16 cellular contexts compared by ENCODE assay signal in the genomic region with DNA sequence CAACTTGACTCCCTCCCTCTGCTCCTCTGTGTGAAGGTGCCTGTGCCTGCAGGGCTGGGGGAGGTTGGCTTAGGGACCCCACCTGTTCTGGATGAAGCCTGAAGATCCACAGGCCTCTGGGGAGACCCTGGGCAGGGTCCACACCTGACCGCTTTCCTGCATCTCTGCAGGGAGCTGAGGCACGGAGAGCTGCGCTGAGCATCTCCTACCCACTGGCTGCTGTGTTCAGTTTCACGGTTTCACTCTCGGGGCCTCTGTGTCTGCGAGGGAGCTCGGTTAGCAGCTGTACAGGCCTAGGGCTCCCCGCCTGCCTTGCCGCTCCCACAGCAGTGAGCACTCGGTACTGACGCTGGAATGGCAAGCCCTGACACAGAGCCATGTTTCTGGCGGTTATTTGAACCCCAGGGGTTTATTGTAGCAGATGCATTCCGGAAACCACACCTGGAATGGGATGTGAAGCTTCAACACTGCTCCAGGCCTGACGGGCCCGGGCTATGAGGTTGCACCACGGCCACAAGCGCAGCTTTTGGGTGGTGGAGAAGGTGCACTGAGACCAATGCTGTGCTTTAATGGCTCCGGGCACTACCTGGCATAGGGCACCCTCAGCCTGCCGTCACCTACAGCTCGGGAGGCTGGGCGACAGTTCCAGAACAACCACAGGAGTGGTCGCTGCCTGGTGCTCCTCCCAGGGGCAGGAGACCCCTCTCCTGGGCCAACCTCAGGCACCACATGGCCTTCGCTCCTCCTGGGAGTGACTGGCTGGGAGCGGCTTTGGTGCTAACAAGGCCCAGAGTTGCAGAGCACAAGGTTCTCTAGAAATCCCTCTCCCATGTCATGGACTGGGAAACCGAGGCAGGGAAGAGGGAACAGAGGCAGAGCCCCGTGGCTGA.
"Had no signal": no experiment of that assay in that cellular context is flagged by ENCODE, and none has a peak within 500 bp of the region (broad histone marks: within the 10 kb centered on the region; RNA-seq: fewer than 3 reads in every experiment).

No MANE protein-coding gene starts in this region.

- DNase-seq: activated CD4-positive, alpha-beta T cell treated with anti-CD3 and anti-CD28 coated beads, Interleukin-2, amount 50 U/mL, for 48 hours; activated CD8-positive, alpha-beta memory T cell treated with anti-CD3 and anti-CD28 coated beads, Interleukin-2, amount 10 ng/mL, durations not matched to agents 7 days and 5 days; activated T-cell treated with anti-CD3 and anti-CD28 coated beads, Interleukin-2, amount 50 U/mL, for 1 hour; brain microvascular endothelial cell; cerebellar nuclear complex; effector memory CD8-positive, alpha-beta T cell; gastrocnemius medialis; immature natural killer cell; midbrain; stimulated activated CD4-positive, alpha-beta T cell treated with anti-CD3 and anti-CD28 coated beads, Interleukin-2, amount 100 ng/mL, for 48 hours had no signal

- H3K36me3 ChIP-seq: brain microvascular endothelial cell, gastrocnemius medialis, heart left ventricle, tibial nerve, vagina had no signal

- H3K4me1 ChIP-seq: heart left ventricle, tibial nerve, vagina had no signal

- H3K4me1 Mint-ChIP-seq: activated CD8-positive, alpha-beta memory T cell treated with anti-CD3 and anti-CD28 coated beads, Interleukin-2, amount 10 ng/mL, durations not matched to agents 7 days and 5 days; immature natural killer cell; stimulated activated memory B cell treated with anti-CD40 and anti-IgM and Interleukin-4, amounts not matched to agents 10 μg/mL and 1 μg/mL and 100 μg/mL, for 72 hours had no signal

- H3K4me3 Mint-ChIP-seq: activated CD8-positive, alpha-beta memory T cell treated with anti-CD3 and anti-CD28 coated beads, Interleukin-2, amount 10 ng/mL, durations not matched to agents 7 days and 5 days; dendritic cell treated with granulocyte-macrophage colony-stimulating factor and Interleukin-4, amounts not matched to agents 40 ng/mL and 50 ng/mL, for 4 days; effector memory CD8-positive, alpha-beta T cell; immature natural killer cell; stimulated activated memory B cell treated with anti-CD40 and anti-IgM and Interleukin-4, amounts not matched to agents 10 μg/mL and 1 μg/mL and 100 μg/mL, for 72 hours had no signal

- ATAC-seq: activated CD8-positive, alpha-beta memory T cell treated with anti-CD3 and anti-CD28 coated beads, Interleukin-2, amount 10 ng/mL, durations not matched to agents 7 days and 5 days; activated naive CD4-positive, alpha-beta T cell treated with anti-CD3 and anti-CD28 coated beads, Interleukin-2, amount 50 U/mL, for 72 hours; effector memory CD8-positive, alpha-beta T cell; gastrocnemius medialis; heart left ventricle; stimulated activated memory B cell treated with anti-CD40 and anti-IgM and Interleukin-4, amounts not matched to agents 10 μg/mL and 1 μg/mL and 100 μg/mL, for 72 hours had no signal

- H3K36me3 Mint-ChIP-seq: activated CD8-positive, alpha-beta memory T cell treated with anti-CD3 and anti-CD28 coated beads, Interleukin-2, amount 10 ng/mL, durations not matched to agents 7 days and 5 days; activated naive CD4-positive, alpha-beta T cell treated with anti-CD3 and anti-CD28 coated beads, Interleukin-2, amount 50 U/mL, for 72 hours; immature natural killer cell; stimulated activated memory B cell treated with anti-CD40 and anti-IgM and Interleukin-4, amounts not matched to agents 10 μg/mL and 1 μg/mL and 100 μg/mL, for 72 hours had no signal

- H3K4me3 ChIP-seq: gastrocnemius medialis, heart left ventricle, tibial nerve, vagina had no signal

- H3K9me3 Mint-ChIP-seq: effector memory CD8-positive, alpha-beta T cell had no signal

- H3K27ac ChIP-seq: brain microvascular endothelial cell, gastrocnemius medialis, heart left ventricle, tibial nerve, vagina had no signal

- H3K9me3 ChIP-seq: vagina had no signal

- H3K27me3 ChIP-seq: brain microvascular endothelial cell, tibial nerve, vagina had no signal

- H3K27ac Mint-ChIP-seq: activated CD8-positive, alpha-beta memory T cell treated with anti-CD3 and anti-CD28 coated beads, Interleukin-2, amount 10 ng/mL, durations not matched to agents 7 days and 5 days; dendritic cell treated with granulocyte-macrophage colony-stimulating factor and Interleukin-4, amounts not matched to agents 40 ng/mL and 50 ng/mL, for 4 days; effector memory CD8-positive, alpha-beta T cell; immature natural killer cell; stimulated activated memory B cell treated with anti-CD40 and anti-IgM and Interleukin-4, amounts not matched to agents 10 μg/mL and 1 μg/mL and 100 μg/mL, for 72 hours had no signal
